13 cellular contexts compared by ENCODE assay signal in the genomic region with DNA sequence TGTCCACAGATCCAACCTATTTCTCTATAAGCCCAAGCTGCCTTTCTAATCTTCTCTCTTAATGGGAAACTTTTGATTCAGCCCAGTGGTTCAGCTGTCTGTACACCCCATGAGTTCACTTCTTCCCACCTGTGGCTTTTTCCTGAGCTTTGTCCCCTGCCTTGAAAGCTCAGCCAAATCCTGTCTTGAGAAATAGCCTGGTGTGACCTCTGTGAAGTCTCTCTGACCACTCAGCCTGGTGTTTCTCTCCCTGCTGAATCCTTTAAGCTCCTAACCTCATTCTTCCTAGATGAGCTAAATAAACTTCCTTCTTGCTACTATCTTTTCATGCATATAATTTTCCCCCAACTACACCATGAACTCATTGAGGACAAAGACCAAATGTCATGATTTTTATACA.
"Had no signal": no experiment of that assay in that cellular context is flagged by ENCODE, and none has a peak within 500 bp of the region (broad histone marks: within the 10 kb centered on the region; RNA-seq: fewer than 3 reads in every experiment).

No MANE protein-coding gene starts in this region.

- H3K36me3 ChIP-seq: adrenal gland had no signal

- H3K9me3 ChIP-seq: adrenal gland had no signal

- H3K27ac ChIP-seq: adrenal gland, foreskin keratinocyte had no signal

- H3K4me3 ChIP-seq: adrenal gland, lung had no signal

- H3K27me3 ChIP-seq: adrenal gland, foreskin keratinocyte had no signal

- H3K27ac Mint-ChIP-seq: stimulated activated naive B cell treated with anti-CD40 and anti-IgM and Interleukin-4, amounts not matched to agents 10 μg/mL and 1 μg/mL and 100 μg/mL, for 72 hours had no signal

- H3K4me3 Mint-ChIP-seq: stimulated activated naive B cell treated with anti-CD40 and anti-IgM and Interleukin-4, amounts not matched to agents 10 μg/mL and 1 μg/mL and 100 μg/mL, for 72 hours had no signal

- DNase-seq: activated CD4-positive, alpha-beta T cell treated with anti-CD3 and anti-CD28 coated beads, Interleukin-2, amount 50 U/mL, for 1 hour; activated CD4-positive, CD25-positive, alpha-beta regulatory T cell treated with anti-CD3 and anti-CD28 coated beads, Interleukin-2, amount 50 U/mL, for 72 hours; activated CD8-positive, alpha-beta memory T cell treated with anti-CD3 and anti-CD28 coated beads for 24 hours; activated naive CD4-positive, alpha-beta T cell; adrenal gland; foreskin keratinocyte; glutamatergic neuron; hippocampal formation; islet precursor cell; midbrain; stimulated activated CD4-positive, alpha-beta T cell treated with anti-CD3 and anti-CD28 coated beads, Interleukin-4, amount 100 ng/mL, for 24 hours; stimulated activated naive B cell treated with anti-CD40 and anti-IgM and Interleukin-4, amounts not matched to agents 10 μg/mL and 1 μg/mL and 100 μg/mL, for 72 hours had no signal

- H3K27me3 Mint-ChIP-seq: stimulated activated naive B cell treated with anti-CD40 and anti-IgM and Interleukin-4, amounts not matched to agents 10 μg/mL and 1 μg/mL and 100 μg/mL, for 72 hours had no signal

- H3K4me1 ChIP-seq: adrenal gland had no signal
